Comparison of ENCODE assay signal across 14 cellular contexts in genomic region chr5:118937393-118938061, GRCh38. TPM values are rescaled to one million over a fixed set of nuclear protein-coding genes. Genes with fewer than 3 reads are reported as not detected.
A peak's percentile ranks its signal among the peaks of the same experiment; 100 is the strongest.
DNase-seq lines count a peak whose midpoint lies in the region; ATAC-seq and TF ChIP-seq lines count a peak whose summit lies in the region.
"Had no signal": no experiment of that assay in that cellular context is flagged by ENCODE, and none has a peak within 500 bp of the region (broad histone marks: within the 10 kb centered on the region; RNA-seq: fewer than 3 reads in every experiment).

No MANE protein-coding gene starts in this region.

- DNase-seq in Daoy (ENCODE audit: low read depth) (peak; percentile 45), fibroblast of mammary gland (ENCODE audit: low read depth) (peak; percentile 40), H4 (ENCODE audit: low spot score) (no peak), brain microvascular endothelial cell (no peak)
- DNase-seq: activated naive CD4-positive, alpha-beta T cell treated with anti-CD3 and anti-CD28 coated beads, Interleukin-2, amount 50 U/mL, for 16 hours; DMS79 treated with DMSO at 0.1 percent for 48 hours; KBM-7; mesenchymal stem cell; NCI-H2107; ovary had no signal

- in situ Hi-C loops in brain microvascular endothelial cell (cut with HindIII; ENCODE audit: low pct_ligation_motif_present, low sequenced_read_pairs) = no loop called here

- no peaks in the 10 kb centered on the region for H3K36me3 ChIP-seq in brain microvascular endothelial cell (replicated peaks)

- H3K27me3 ChIP-seq in brain microvascular endothelial cell (replicated peaks) = no peaks in the 10 kb centered on the region
- H3K27me3 ChIP-seq: ovary had no signal

- TF ChIP-seq CTCF in fibroblast of mammary gland (conservative IDR thresholded peaks at IDR 0.05; ENCODE audit: control insufficient read depth, insufficient read depth, low read depth, low read length) = no peak
- no peak for TF ChIP-seq CTCF in brain microvascular endothelial cell (IDR thresholded peaks at IDR 0.05; ENCODE audit: low read depth, low read length, missing control alignments)

- H3K27ac ChIP-seq in brain microvascular endothelial cell = no peak overlapping the region
- H3K27ac ChIP-seq: ovary had no signal

- H3K4me3 ChIP-seq in fibroblast of mammary gland (ENCODE audit: control insufficient read depth, low read depth, low read length) (no peak overlapping the region), brain microvascular endothelial cell (ENCODE audit: low read depth, low read length) (no peak overlapping the region)
- H3K4me3 ChIP-seq: ovary had no signal

- ATAC-seq in GM21360 (IDR thresholded peaks at IDR 0.05; ENCODE audit: unreplicated experiment) = peak; percentile 63
- ATAC-seq in HG03442 (IDR thresholded peaks at IDR 0.05; ENCODE audit: unreplicated experiment) = peak; percentile 78
- ATAC-seq in HG03521 (IDR thresholded peaks at IDR 0.05; ENCODE audit: unreplicated experiment) = no peak
- no peak for ATAC-seq in HG02938 (IDR thresholded peaks at IDR 0.05; ENCODE audit: unreplicated experiment)

RNA-seq across cellular contexts. Expression of gene DTWD2, which starts 50.8 kb away (rescaled TPM):
- total RNA-seq in Daoy (2014; rRNA removed; shearing (Covaris generic)) = 10.7 and 12.0 TPM in 2 replicates
- 7.7 and 8.7 TPM in 2 replicates for total RNA-seq in H4 (2014; rRNA removed; shearing (Covaris generic))

Comparison
In these comparisons a context has a peak if more than half of its experiments do, and no peak if none do; other contexts are left out.
1. DNase-seq: peak in Daoy (single experiment) and fibroblast of mammary gland (single experiment); none in H4 (single experiment) and brain microvascular endothelial cell (single experiment).
2. ATAC-seq: peak in GM21360 (single experiment) and HG03442 (single experiment); none in HG03521 (single experiment) and HG02938 (single experiment).